15 cellular contexts compared by ENCODE assay signal in the genomic region with DNA sequence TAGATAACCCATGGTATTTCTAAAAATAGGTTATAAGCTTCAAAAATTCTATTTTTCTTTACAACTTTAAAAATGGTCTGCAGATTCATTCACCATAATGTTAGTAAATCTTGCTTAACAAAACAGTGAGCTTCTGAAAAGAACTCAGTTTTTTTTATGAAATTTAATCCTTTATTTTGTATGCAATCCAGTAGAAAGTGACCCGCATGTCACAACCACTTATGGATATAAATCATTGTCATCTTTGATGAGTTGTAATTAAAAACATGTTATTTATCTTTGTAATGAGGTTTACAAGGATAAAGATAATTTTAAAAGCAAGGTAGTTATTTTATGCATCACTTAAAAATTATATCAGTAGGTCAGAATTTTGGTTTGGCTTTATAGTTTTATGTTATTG.
"Had no signal": no experiment of that assay in that cellular context is flagged by ENCODE, and none has a peak within 500 bp of the region (broad histone marks: within the 10 kb centered on the region; RNA-seq: fewer than 3 reads in every experiment).

No MANE protein-coding gene starts in this region.

- DNase-seq: Kasumi-1, MM.1S, NCI-H1092 treated with DMSO at 0.1 percent for 48 hours, NCI-H1436 treated with DMSO at 0.1 percent for 48 hours, NCI-H1694, NCI-H187 treated with DMSO at 0.1 percent for 48 hours, NCI-H2029 treated with DMSO at 0.1 percent for 48 hours, NCI-H2227 treated with DMSO at 0.1 percent for 48 hours, NCI-H524, NCI-H82, SHP77, SK-N-SH, T-cell had no signal

- FAIRE-seq: HTR-8/SVneo, K562 had no signal
